In the genomic region with DNA sequence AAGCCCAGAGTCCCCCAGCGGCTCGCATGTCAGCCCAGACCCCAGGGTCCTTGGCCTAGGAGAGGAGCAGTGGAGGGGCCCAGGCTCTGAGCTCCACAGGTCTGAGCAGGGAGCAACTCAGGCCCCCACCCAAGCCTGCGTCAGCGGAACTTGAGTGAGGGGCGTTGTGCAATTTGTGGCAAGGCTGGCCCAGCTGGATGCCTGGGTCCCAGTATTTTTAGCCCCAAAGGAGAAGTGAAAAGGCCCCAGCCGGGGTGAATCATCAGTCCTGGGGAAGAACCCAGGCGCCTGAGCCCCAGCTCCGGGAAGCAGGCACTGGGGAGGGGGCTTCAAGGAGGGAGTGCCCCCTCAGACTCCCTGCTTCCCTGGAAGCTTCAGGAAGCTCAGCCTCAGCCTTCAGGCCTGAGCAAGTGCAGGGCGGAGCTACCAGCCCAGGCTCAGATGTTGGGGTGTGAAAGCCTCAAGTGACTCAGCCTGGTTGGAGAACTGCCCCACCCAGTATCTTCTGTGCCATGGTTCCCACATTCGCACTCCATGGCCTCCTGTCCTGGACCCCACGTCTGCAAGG, we compare ENCODE assay signal across 7 cellular contexts.
DNase-seq lines count a peak whose midpoint lies in the region; ATAC-seq lines count a peak whose summit lies in the region.
"Had no signal": no experiment of that assay in that cellular context is flagged by ENCODE, and none has a peak within 500 bp of the region (broad histone marks: within the 10 kb centered on the region; RNA-seq: fewer than 3 reads in every experiment).

No MANE protein-coding gene starts in this region.

- peak overlapping the region; percentile 79 to 84 for H3K9ac ChIP-seq in mucosa of rectum (ENCODE audit: low read depth in 1 of 2, low read length in 2 of 2)

- DNase-seq in MV-4-11 (lab: John Stamatoyannopoulos, UW) (peak; percentile 99), amniotic stem cell (lab: John Stamatoyannopoulos, UW) (peak; percentile 21), NCI-H1694 (lab: John Stamatoyannopoulos, UW) (no peak)

- H3K27me3 ChIP-seq in mucosa of rectum (ENCODE audit: control insufficient read depth in 2 of 2, insufficient read depth in 2 of 2, low read length in 2 of 2): no peaks in the 10 kb centered on the region
- H3K27me3 ChIP-seq: cardiac muscle cell had no signal

- H3K4me3 ChIP-seq in mucosa of rectum (ENCODE audit: low read length in 2 of 2): peak overlapping the region; percentile 49 to 56
- H3K4me3 ChIP-seq: cardiac muscle cell had no signal

- H3K9me3 ChIP-seq in mucosa of rectum (ENCODE audit: control insufficient read depth in 2 of 2, low read length in 2 of 2): no peaks in the 10 kb centered on the region

- peaks cover 47 to 60% of the 10 kb centered on the region in 2 donors for H3K4me1 ChIP-seq in mucosa of rectum (ENCODE audit: control insufficient read depth in 2 of 2, insufficient read depth in 2 of 2, low read length in 2 of 2)

- ATAC-seq in HG02852 (IDR thresholded peaks at IDR 0.05; ENCODE audit: unreplicated experiment) (no peak), HG03354 (IDR thresholded peaks at IDR 0.05; ENCODE audit: poor library complexity, severe bottlenecking, unreplicated experiment) (no peak)

- H3K27ac ChIP-seq in mucosa of rectum (ENCODE audit: low read depth in 2 of 2, low read length in 2 of 2): peak overlapping the region; percentile 97 to 99
- H3K27ac ChIP-seq: cardiac muscle cell had no signal

- H3K36me3 ChIP-seq in mucosa of rectum (ENCODE audit: control insufficient read depth in 2 of 2, insufficient read depth in 2 of 2, low read length in 2 of 2): peaks cover 16 to 18% of the 10 kb centered on the region in 2 donors
